ENCODE assay signal across 8 cellular contexts in genomic region chr4:107094332-107094731, GRCh38. TPM values are rescaled to one million over a fixed set of nuclear protein-coding genes. Genes with fewer than 3 reads are reported as not detected.
A peak's percentile ranks its signal among the peaks of the same experiment; 100 is the strongest.
DNase-seq lines count a peak whose midpoint lies in the region; ATAC-seq, FAIRE-seq and TF ChIP-seq lines count a peak whose summit lies in the region.

No MANE protein-coding gene starts in this region.

- H3K36me3 Mint-ChIP-seq in stimulated activated effector memory CD8-positive, alpha-beta T cell treated with anti-CD3 and anti-CD28 coated beads, Interleukin-12 subunit alpha, Interleukin-12 subunit beta, amount 100 ng/mL, for 72 hours = no peaks in the 10 kb centered on the region

- peak; percentile 81 for ATAC-seq in GM18868 (IDR thresholded peaks at IDR 0.05; ENCODE audit: unreplicated experiment)
- ATAC-seq in HG03565 (IDR thresholded peaks at IDR 0.05; ENCODE audit: unreplicated experiment) = peak; percentile 76
- ATAC-seq in stimulated activated effector memory CD8-positive, alpha-beta T cell treated with anti-CD3 and anti-CD28 coated beads, Interleukin-12 subunit alpha, Interleukin-12 subunit beta, amount 100 ng/mL, for 72 hours = peak; percentile 88

- DNase-seq in A172 (ENCODE audit: low spot score) (peak; percentile 13), bronchial epithelial cell (ENCODE audit: low read depth) (peak; percentile 57), DMS79 treated with DMSO at 0.1 percent for 48 hours (lab: John Stamatoyannopoulos, UW) (no peak), RCC 7860 (ENCODE audit: low spot score) (no peak)
- no peak for DNase-seq in stimulated activated effector memory CD8-positive, alpha-beta T cell treated with anti-CD3 and anti-CD28 coated beads, Interleukin-12 subunit alpha, Interleukin-12 subunit beta, amount 100 ng/mL, for 72 hours (ENCODE audit: low spot score in 2 of 2)
- no peak for DNase-seq in activated T-cell treated with anti-CD3 and anti-CD28 coated beads, Interleukin-2, amount 50 U/mL, for 48 hours

- H3K27ac Mint-ChIP-seq in stimulated activated effector memory CD8-positive, alpha-beta T cell treated with anti-CD3 and anti-CD28 coated beads, Interleukin-12 subunit alpha, Interleukin-12 subunit beta, amount 100 ng/mL, for 72 hours = no peak overlapping the region

- peak; percentile 68 for TF ChIP-seq CTCF in bronchial epithelial cell (IDR thresholded peaks at IDR 0.05; ENCODE audit: insufficient read depth, low read length, severe bottlenecking)

- no peak overlapping the region for H3K4me3 Mint-ChIP-seq in stimulated activated effector memory CD8-positive, alpha-beta T cell treated with anti-CD3 and anti-CD28 coated beads, Interleukin-12 subunit alpha, Interleukin-12 subunit beta, amount 100 ng/mL, for 72 hours

- H3K27me3 ChIP-seq in bronchial epithelial cell (ENCODE audit: control insufficient read depth, insufficient read depth, low read length) = no peaks in the 10 kb centered on the region

- peaks cover 6% of the 10 kb centered on the region for H3K9me3 Mint-ChIP-seq in stimulated activated effector memory CD8-positive, alpha-beta T cell treated with anti-CD3 and anti-CD28 coated beads, Interleukin-12 subunit alpha, Interleukin-12 subunit beta, amount 100 ng/mL, for 72 hours

- no peaks in the 10 kb centered on the region for H3K4me1 Mint-ChIP-seq in stimulated activated effector memory CD8-positive, alpha-beta T cell treated with anti-CD3 and anti-CD28 coated beads, Interleukin-12 subunit alpha, Interleukin-12 subunit beta, amount 100 ng/mL, for 72 hours

- peak; percentile 80 for FAIRE-seq in bronchial epithelial cell (lab: Jason Lieb, UNC)
- no peak for FAIRE-seq in RCC 7860 (lab: Jason Lieb, UNC)

- no peaks in the 10 kb centered on the region for H3K36me3 ChIP-seq in bronchial epithelial cell (ENCODE audit: control insufficient read depth, insufficient read depth, low read length)

- no peak overlapping the region for H3K4me3 ChIP-seq in bronchial epithelial cell (ENCODE audit: low read depth, low read length)

RNA-seq across cellular contexts. Expression of gene DKK2, which starts 58.2 kb away (rescaled TPM):
- total RNA-seq in A172 (2014; rRNA removed; shearing (Covaris generic)) = 0.22 TPM in 1 of 2 replicates, not detected in the other
- 0.26 TPM in 1 of 2 replicates, not detected in the other for total RNA-seq in bronchial epithelial cell

Comparison
In these comparisons a context has a peak if more than half of its experiments do, and no peak if none do; other contexts are left out.
1. DNase-seq: peak in A172 (single experiment) and bronchial epithelial cell (single experiment); none in stimulated activated effector memory CD8-positive, alpha-beta T cell treated with anti-CD3 and anti-CD28 coated beads, Interleukin-12 subunit alpha, Interleukin-12 subunit beta, amount 100 ng/mL, for 72 hours (0 of 2), DMS79 treated with DMSO at 0.1 percent for 48 hours (single experiment), activated T-cell treated with anti-CD3 and anti-CD28 coated beads, Interleukin-2, amount 50 U/mL, for 48 hours (0 of 2) and RCC 7860 (single experiment).
2. Peak in every context shown above with its lines, with median percentiles within 50 percentile points of each other: ATAC-seq.